14 cellular contexts compared by ENCODE assay signal in genomic region chr11:45400594-45400993, GRCh38.
DNase-seq lines count a peak whose midpoint lies in the region; TF ChIP-seq lines count a peak whose summit lies in the region.
"Had no signal": no experiment of that assay in that cellular context is flagged by ENCODE, and none has a peak within 500 bp of the region (broad histone marks: within the 10 kb centered on the region; RNA-seq: fewer than 3 reads in every experiment).

No MANE protein-coding gene starts in this region.

- peaks cover 15% of the 10 kb centered on the region for H3K4me1 Mint-ChIP-seq in endothelial cell (ENCODE audit: unreplicated experiment)

- DNase-seq in GM04504 (ENCODE audit: low read depth) (peak; percentile 64), RPMI7951 (ENCODE audit: low read depth) (peak; percentile 92), fibroblast of mammary gland (ENCODE audit: low read depth) (peak; percentile 82), activated T-cell treated with anti-CD3 and anti-CD28 coated beads for 4 hours (no peak), T-helper 9 cell (no peak), endothelial cell (ENCODE audit: low spot score) (no peak)
- DNase-seq: activated CD4-positive, CD25-positive, alpha-beta regulatory T cell treated with anti-CD3 and anti-CD28 coated beads, Interleukin-2, amount 50 U/mL, for 72 hours; activated T-cell treated with anti-CD3 and anti-CD28 coated beads, Interleukin-2, amount 50 U/mL, for 24 hours; adrenal gland; effector CD4-positive, alpha-beta T cell; Karpas-422; NCI-H2107 had no signal

- peak overlapping the region; percentile 59 for H3K9ac ChIP-seq in skeletal muscle satellite cell (ENCODE audit: low read depth, low read length)

- H3K9me3 Mint-ChIP-seq in endothelial cell (ENCODE audit: unreplicated experiment): no peaks in the 10 kb centered on the region
- H3K9me3 Mint-ChIP-seq: activated T-cell treated with anti-CD3 and anti-CD28 coated beads, Interleukin-2, amount 50 U/mL, for 24 hours had no signal

- no peak for TF ChIP-seq CTCF in fibroblast of mammary gland (conservative IDR thresholded peaks at IDR 0.05; ENCODE audit: control insufficient read depth, insufficient read depth, low read depth, low read length)
- no peak for TF ChIP-seq CTCF in endothelial cell (IDR thresholded peaks at IDR 0.05; ENCODE audit: unreplicated experiment)

- no peaks in the 10 kb centered on the region for H3K36me3 Mint-ChIP-seq in endothelial cell (ENCODE audit: low read depth, unreplicated experiment)

- no peak overlapping the region for H3K4me3 ChIP-seq in fibroblast of mammary gland (ENCODE audit: control insufficient read depth, low read depth, low read length)
- peak overlapping the region; percentile 46 for H3K4me3 ChIP-seq in skeletal muscle satellite cell (ENCODE audit: low read length)
- H3K4me3 ChIP-seq: adrenal gland, thoracic aorta had no signal

- no peaks in the 10 kb centered on the region for H3K36me3 ChIP-seq in skeletal muscle satellite cell (ENCODE audit: insufficient read depth, low read length)
- H3K36me3 ChIP-seq: adrenal gland, thoracic aorta had no signal

- H3K4me3 Mint-ChIP-seq in endothelial cell (ENCODE audit: unreplicated experiment): no peak overlapping the region
- H3K4me3 Mint-ChIP-seq: activated T-cell treated with anti-CD3 and anti-CD28 coated beads, Interleukin-2, amount 50 U/mL, for 24 hours had no signal

- H3K27ac Mint-ChIP-seq in endothelial cell (ENCODE audit: unreplicated experiment): no peak overlapping the region
- H3K27ac Mint-ChIP-seq: activated T-cell treated with anti-CD3 and anti-CD28 coated beads, Interleukin-2, amount 50 U/mL, for 24 hours had no signal

- no peaks in the 10 kb centered on the region for H3K9me3 ChIP-seq in skeletal muscle satellite cell (replicated peaks; ENCODE audit: low read length)
- H3K9me3 ChIP-seq: adrenal gland, thoracic aorta had no signal

- H3K4me1 ChIP-seq in skeletal muscle satellite cell (ENCODE audit: control insufficient read depth, insufficient read depth, low read length): peaks cover 25% of the 10 kb centered on the region
- H3K4me1 ChIP-seq: adrenal gland had no signal

- H3K27me3 ChIP-seq in skeletal muscle satellite cell (ENCODE audit: control insufficient read depth, insufficient read depth, low read length): no peaks in the 10 kb centered on the region
- H3K27me3 ChIP-seq: adrenal gland had no signal

- H3K4me2 ChIP-seq in skeletal muscle satellite cell (ENCODE audit: low read length): peak overlapping the region; percentile 73

- H3K27me3 Mint-ChIP-seq in endothelial cell (ENCODE audit: unreplicated experiment): peaks cover 9% of the 10 kb centered on the region
- H3K27me3 Mint-ChIP-seq: activated T-cell treated with anti-CD3 and anti-CD28 coated beads, Interleukin-2, amount 50 U/mL, for 24 hours had no signal

Comparison
In these comparisons a context has a peak if more than half of its experiments do, and no peak if none do; other contexts are left out.
1. DNase-seq: peak in GM04504 (single experiment), RPMI7951 (single experiment) and fibroblast of mammary gland (single experiment); none in activated T-cell treated with anti-CD3 and anti-CD28 coated beads for 4 hours (single experiment), T-helper 9 cell (single experiment) and endothelial cell (single experiment).